2 cellular contexts compared by ENCODE assay signal in genomic region chr7:25060487-25061055, GRCh38.
TF ChIP-seq lines count a peak whose summit lies in the region.

No MANE protein-coding gene starts in this region.

TF ChIP-seq in HepG2, 621 proteins besides CTCF, POLR2A, EP300 and RAD21:
- TF ChIP-seq ZBTB33 (CRISPR knock-in tag; IDR thresholded peaks at IDR 0.05) (peak; percentile 62; the same call in 1 of the 2 replicates), ARID4A (CRISPR knock-in tag; IDR thresholded peaks at IDR 0.05; ENCODE audit: borderline replicate concordance) (no peak), CREB1 (IDR thresholded peaks at IDR 0.05) (peak; percentile 64), CREB1 (CRISPR knock-in tag; IDR thresholded peaks at IDR 0.05) (no peak)
TF ChIP-seq in HepG2: peak in this region for 2.

TF ChIP-seq in K562, 482 proteins besides CTCF, POLR2A, EP300 and RAD21:
- TF ChIP-seq ATF1 (CRISPR knock-in tag; IDR thresholded peaks at IDR 0.05) (no peak), ATF1 (tag; IDR thresholded peaks at IDR 0.05) (peak; percentile 44; the same call in 1 of the 2 replicates), PBX2 (CRISPR knock-in tag; IDR thresholded peaks at IDR 0.05; ENCODE audit: low read depth) (peak; percentile 50), PBX2 (tag; conservative IDR thresholded peaks at IDR 0.05; ENCODE audit: low read depth) (peak; percentile 71), ZNF232 (CRISPR knock-in tag; IDR thresholded peaks at IDR 0.05) (no peak), GATAD2B (IDR thresholded peaks at IDR 0.05; ENCODE audit: borderline replicate concordance) (no peak), CREB1 (IDR thresholded peaks at IDR 0.05) (no peak), CREB1 (CRISPR knock-in tag; IDR thresholded peaks at IDR 0.05) (no peak), CTCFL (IDR thresholded peaks at IDR 0.05; ENCODE audit: borderline replicate concordance, insufficient read depth, low read depth, low read length, poor library complexity, severe bottlenecking) (no peak), L3MBTL2 (IDR thresholded peaks at IDR 0.05) (0 out of 2 replicates have a peak, but pooled peaks have one; percentile 24), PKNOX1 (IDR thresholded peaks at IDR 0.05) (peak; percentile 94), NRF1 (conservative IDR thresholded peaks at IDR 0.05 in 1 of 2, IDR thresholded peaks at IDR 0.05 in 1 of 2) (peak; percentile 78 to 81), CEBPZ (IDR thresholded peaks at IDR 0.05; ENCODE audit: borderline replicate concordance, low read depth, low read length) (no peak), HEY1 (CRISPR knock-in tag; IDR thresholded peaks at IDR 0.05; ENCODE audit: borderline replicate concordance) (no peak), MEIS2 (IDR thresholded peaks at IDR 0.05; ENCODE audit: partially characterized antibody) (peak; percentile 72), MCM3 (IDR thresholded peaks at IDR 0.05) (no peak), ZBTB33 (CRISPR knock-in tag; IDR thresholded peaks at IDR 0.05) (0 out of 2 replicates have a peak, but pooled peaks have one; percentile 16), EGR1 (conservative IDR thresholded peaks at IDR 0.05) (peak; percentile 74), CBX2 (IDR thresholded peaks at IDR 0.05; ENCODE audit: insufficient read depth, low read length, poor library complexity, severe bottlenecking) (no peak), BMI1 (IDR thresholded peaks at IDR 0.05; ENCODE audit: low read length) (no peak), FOXP1 (CRISPR knock-in tag; IDR thresholded peaks at IDR 0.05) (no peak), NFIC (IDR thresholded peaks at IDR 0.05) (0 out of 2 replicates have a peak, but pooled peaks have one; percentile 19), ZNF780A (CRISPR knock-in tag; IDR thresholded peaks at IDR 0.05) (no peak), ZNF395 (CRISPR knock-in tag; IDR thresholded peaks at IDR 0.05) (no peak)
